In the genomic region with DNA sequence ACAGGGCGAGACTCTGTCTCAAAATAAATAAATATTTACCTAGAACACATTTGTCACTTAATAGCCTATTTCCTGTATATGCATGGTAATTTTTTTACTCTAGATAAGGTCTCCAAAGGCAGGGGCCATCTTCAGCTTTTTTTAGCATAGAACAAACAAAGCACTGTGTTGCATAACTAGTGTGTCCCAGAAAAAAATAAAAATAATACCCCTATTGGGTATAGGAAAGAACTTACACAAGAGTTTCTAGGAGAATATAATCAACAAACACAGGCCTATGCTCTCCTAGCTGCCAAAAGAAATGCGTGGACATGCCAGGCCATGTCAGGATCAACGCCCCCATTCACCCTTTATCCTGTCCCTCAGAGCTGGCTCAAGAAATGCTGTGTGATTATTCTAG, we compare ENCODE assay signal across 18 cellular contexts.
DNase-seq lines count a peak whose midpoint lies in the region; ATAC-seq, FAIRE-seq and TF ChIP-seq lines count a peak whose summit lies in the region.
"Had no signal": no experiment of that assay in that cellular context is flagged by ENCODE, and none has a peak within 500 bp of the region (broad histone marks: within the 10 kb centered on the region; RNA-seq: fewer than 3 reads in every experiment).

No MANE protein-coding gene starts in this region.

- no peaks in the 10 kb centered on the region for H3K36me3 Mint-ChIP-seq in nephron progenitor cell (ENCODE audit: low read depth)

- POLR2A ChIA-PET in A549 (lab: Yijun Ruan, JAX): no interaction called here

- H3K27ac ChIP-seq in A549 (peak overlapping the region; percentile 35 to 86), heart left ventricle (peak overlapping the region in 11 of 12 donors; percentile 6 to 76 (median 52))
- H3K27ac ChIP-seq: BLaER1 had no signal

- H3K4me3 ChIP-seq in A549 (no peak overlapping the region), cardiac fibroblast (replicated peaks in 1 of 2; ENCODE audit: low read depth in 2 of 2, low read length in 2 of 2) (no peak overlapping the region), heart left ventricle (no peak overlapping the region)
- H3K4me3 ChIP-seq: BLaER1 had no signal

- H3K27ac Mint-ChIP-seq in nephron progenitor cell: peak overlapping the region; percentile 37

- H3K36me3 ChIP-seq in heart left ventricle: no peaks in the 10 kb centered on the region

- H3K9me3 ChIP-seq in A549 (no peaks in the 10 kb centered on the region), heart left ventricle (no peaks in the 10 kb centered on the region)
- H3K9me3 ChIP-seq: BLaER1 had no signal

- H3K27me3 ChIP-seq in heart left ventricle: no peaks in the 10 kb centered on the region
- H3K27me3 ChIP-seq: BLaER1 had no signal

- TF ChIP-seq POLR2A in A549 (IDR thresholded peaks at IDR 0.05; ENCODE audit: low read length) (no peak), heart left ventricle (IDR thresholded peaks at IDR 0.05) (no peak)

- peaks cover 3% of the 10 kb centered on the region for H3K9me3 Mint-ChIP-seq in nephron progenitor cell

- FAIRE-seq in A549 (lab: Jason Lieb, UNC) (no peak), urothelium cell line (lab: Jason Lieb, UNC) (no peak)
- FAIRE-seq: D721Med had no signal

- CTCF ChIA-PET in A549 (lab: Yijun Ruan, JAX): interaction anchor here (1.2 to 2.8 kb wide), 6 partner anchors 10 to 46 kb away, joined by 3 to 15 read pairs (median 6); no protein-coding TSS in a partner anchor

- H3K27me3 Mint-ChIP-seq in nephron progenitor cell (ENCODE audit: low read depth, poor library complexity): peaks cover 3% of the 10 kb centered on the region

- no peak overlapping the region for H3K4me3 Mint-ChIP-seq in nephron progenitor cell

- H3K4me1 ChIP-seq in A549: peaks cover 90% of the 10 kb centered on the region
- H3K4me1 ChIP-seq in heart left ventricle: peaks cover 4 to 72% (median 24%) of the 10 kb centered on the region in 12 donors

- no peak for ATAC-seq in A549
- ATAC-seq in heart left ventricle: peak; percentile 81 to 87 (median 83)
- ATAC-seq in GM19023 (IDR thresholded peaks at IDR 0.05; ENCODE audit: unreplicated experiment): no peak

- intact Hi-C loops in heart left ventricle (cut with DNase I): no loop called here

- peaks cover 22% of the 10 kb centered on the region for H3K4me1 Mint-ChIP-seq in nephron progenitor cell

- no peak for TF ChIP-seq EP300 in A549 (IDR thresholded peaks at IDR 0.05)

- TF ChIP-seq CTCF in A549 (IDR thresholded peaks at IDR 0.05) (no peak), cardiac fibroblast (IDR thresholded peaks at IDR 0.05; ENCODE audit: low read depth, low read length) (no peak), heart left ventricle (IDR thresholded peaks at IDR 0.05) (no peak), nephron progenitor cell (IDR thresholded peaks at IDR 0.05) (no peak)

- no peak for TF ChIP-seq RAD21 in A549 (conservative IDR thresholded peaks at IDR 0.05 in 1 of 2, IDR thresholded peaks at IDR 0.05 in 1 of 2)

- peak overlapping the region; percentile 64 for H3K4me2 ChIP-seq in A549
- H3K4me2 ChIP-seq: BLaER1 had no signal

- DNase-seq in A549 (ENCODE audit: low read depth in 1 of 2, low spot score in 1 of 2) (no peak), cardiac fibroblast (ENCODE audit: low read depth in 2 of 2) (peak; percentile 26 to 83), heart left ventricle (peak in 2 of 5 donors; percentile 42 to 50), nephron progenitor cell (no peak), NCI-H1436 (lab: John Stamatoyannopoulos, UW) (no peak), SW 1271 (lab: John Stamatoyannopoulos, UW) (no peak), urothelium cell line (ENCODE audit: low spot score) (no peak)
- DNase-seq: activated naive CD4-positive, alpha-beta T cell treated with Interleukin-2 at 50 U/mL for 16 hours; GDM1; kidney glomerular epithelial cell; NCI-H1092 treated with DMSO at 0.1 percent for 48 hours; NCI-H510A; occipital lobe; stimulated activated CD4-positive, alpha-beta T cell treated with anti-CD3 and anti-CD28 coated beads, Interleukin-4, amount 100 ng/mL, for 24 hours; T-helper 1 cell had no signal

- WGBS in A549 (ENCODE audit: missing lambda C conversion rate): 73% methylated on average over 3 of the region's 3 CpGs
- 34 to 59% (median 47%) methylated on average over 3 of the region's 3 CpGs for WGBS in heart left ventricle, 4 donors

TF ChIP-seq in A549, 52 proteins besides CTCF, POLR2A, EP300 and RAD21:
- TF ChIP-seq CEBPB (IDR thresholded peaks at IDR 0.05): peak in 1 of 2 experiments; percentile 35; a peak in 1 of 4 replicates
- no peak for TF ChIP-seq BHLHE40 (IDR thresholded peaks at IDR 0.05; ENCODE audit: low read depth, low read length)

Comparison
In these comparisons a context has a peak if more than half of its experiments do, and no peak if none do; other contexts are left out.
1. ATAC-seq: peak in heart left ventricle (4 of 4); none in A549 (0 of 2) and GM19023 (single experiment).
2. DNase-seq: peak in cardiac fibroblast (2 of 2); none in A549 (0 of 2), nephron progenitor cell (single experiment), NCI-H1436 (single experiment), SW 1271 (0 of 2) and urothelium cell line (single experiment).